Comparison of ENCODE assay signal across 8 cellular contexts in genomic region chr17:8209909-8210760, GRCh38. TPM values are rescaled to one million over a fixed set of nuclear protein-coding genes. Genes with fewer than 3 reads are reported as not detected.
A peak's percentile ranks its signal among the peaks of the same experiment; 100 is the strongest.
DNase-seq lines count a peak whose midpoint lies in the region; ATAC-seq, FAIRE-seq and TF ChIP-seq lines count a peak whose summit lies in the region.

Gene AURKB (minus strand): TSS chr17:8210575. CDS start chr17:8210224, 351 bp downstream.

- H3K27me3 ChIP-seq in keratinocyte (ENCODE audit: control insufficient read depth, extremely low read depth, insufficient read depth, low read length) = no peaks in the 10 kb centered on the region

- peaks cover 29% of the 10 kb centered on the region for H3K79me2 ChIP-seq in keratinocyte (ENCODE audit: control insufficient read depth, insufficient read depth, low read length)

- H3K9me1 ChIP-seq in keratinocyte (ENCODE audit: control insufficient read depth, extremely low read depth, insufficient read depth, low read length) = no peaks in the 10 kb centered on the region

- no peaks in the 10 kb centered on the region for H4K20me1 ChIP-seq in keratinocyte (ENCODE audit: control insufficient read depth, extremely low read depth, insufficient read depth, low read length)

- peak within 1 kb of the TSS; percentile 93 for H3K27ac Mint-ChIP-seq in central memory CD8-positive, alpha-beta T cell (ENCODE audit: low read depth)

- peaks cover 19% of the 10 kb centered on the region for H3K4me1 ChIP-seq in keratinocyte (ENCODE audit: control insufficient read depth, extremely low read depth, insufficient read depth, low read length)

- H3K9ac ChIP-seq in keratinocyte (ENCODE audit: control insufficient read depth, extremely low read depth, insufficient read depth, low read length) = peak within 1 kb of the TSS; percentile 90

- peak within 1 kb of the TSS; percentile 92 for H3K4me3 Mint-ChIP-seq in central memory CD8-positive, alpha-beta T cell

- ATAC-seq in GM18909 (IDR thresholded peaks at IDR 0.05; ENCODE audit: poor library complexity, unreplicated experiment) (peak; percentile 93), HG03159 (IDR thresholded peaks at IDR 0.05; ENCODE audit: unreplicated experiment) (peak; percentile 82)
- peak; percentile 99 for ATAC-seq in central memory CD8-positive, alpha-beta T cell (replicated peaks; ENCODE audit: extremely low read depth, poor library complexity, severe bottlenecking)

- dilution Hi-C loops in keratinocyte (cut with MboI; ENCODE audit: extremely low pct_ligation_motif_present, low sequenced_read_pairs) = no loop called here

- H3K27me3 Mint-ChIP-seq in central memory CD8-positive, alpha-beta T cell = no peaks in the 10 kb centered on the region

- H3K4me2 ChIP-seq in keratinocyte (ENCODE audit: control insufficient read depth, extremely low read depth, insufficient read depth, low read depth, low read length) = peak within 1 kb of the TSS; percentile 90

- H3K27ac ChIP-seq in keratinocyte (ENCODE audit: control insufficient read depth, insufficient read depth, low read length) = peak within 1 kb of the TSS; percentile 81

- DNase-seq in AG08395 (ENCODE audit: low spot score) (peak; percentile 99), NCI-H345 (lab: John Stamatoyannopoulos, UW) (peak; percentile 91), keratinocyte (ENCODE audit: low read depth, low spot score) (no peak)
- peak; percentile 79 to 85 (median 81) for DNase-seq in activated CD4-positive, CD25-positive, alpha-beta regulatory T cell (lab: John Stamatoyannopoulos, UW)
- DNase-seq in central memory CD8-positive, alpha-beta T cell (ENCODE audit: low spot score in 2 of 2) = peak; percentile 86
- peak; percentile 73 to 76 for DNase-seq in stimulated activated CD4-positive, alpha-beta T cell treated with anti-CD3 and anti-CD28 coated beads, Interleukin-15, amount 100 ng/mL, for 1 hour (ENCODE audit: low read depth in 1 of 2, low spot score in 1 of 2)

- peak within 1 kb of the TSS; percentile 79 for H2AFZ ChIP-seq in keratinocyte (ENCODE audit: control insufficient read depth, low read length)

- no peaks in the 10 kb centered on the region for H3K9me3 ChIP-seq in keratinocyte (ENCODE audit: control insufficient read depth, low read depth, low read length)

- H3K4me1 Mint-ChIP-seq in central memory CD8-positive, alpha-beta T cell = peaks cover 19% of the 10 kb centered on the region

- peak in 1 of 3 experiments; percentile 16 for TF ChIP-seq CTCF in keratinocyte (optimal IDR thresholded peaks at IDR 0.05 in 1 of 3, IDR thresholded peaks at IDR 0.05 in 1 of 3, conservative IDR thresholded peaks at IDR 0.05 in 1 of 3; ENCODE audit: extremely low read depth in 1 of 3, insufficient read depth in 2 of 3, low read length in 3 of 3)

- peak; percentile 83 for FAIRE-seq in keratinocyte (lab: Jason Lieb, UNC)

- peak within 1 kb of the TSS; percentile 42 to 88 (median 70) for H3K4me3 ChIP-seq in keratinocyte (ENCODE audit: control insufficient read depth in 2 of 3, extremely low read depth in 1 of 3, insufficient read depth in 2 of 3, low read depth in 1 of 3, low read length in 3 of 3)

- peaks cover 0 to 9% of the 10 kb centered on the region in 2 experiments for H3K36me3 ChIP-seq in keratinocyte (ENCODE audit: control insufficient read depth in 2 of 2, extremely low read depth in 1 of 2, insufficient read depth in 2 of 2, low read length in 2 of 2)

- no peaks in the 10 kb centered on the region for H3K9me3 Mint-ChIP-seq in central memory CD8-positive, alpha-beta T cell

- H3K36me3 Mint-ChIP-seq in central memory CD8-positive, alpha-beta T cell (ENCODE audit: insufficient read depth) = peaks cover 9% of the 10 kb centered on the region

RNA-seq across cellular contexts. Expression of gene AURKB, which starts in this region (rescaled TPM):
- 1.4 to 28.2 TPM (median 12.6 TPM) in 3 replicates for polyA plus RNA-seq in keratinocyte
- not detected for polyA plus RNA-seq in keratinocyte (2011; ENCODE audit: low read depth)
- polyA plus RNA-seq in keratinocyte (2011; cell fraction: cytosol; rRNA removed) = 3.8 and 4.2 TPM in 2 replicates
- polyA plus RNA-seq in keratinocyte (2011; cell fraction: nucleus; rRNA removed) = 11.6 and 12.8 TPM in 2 replicates
- polyA plus RNA-seq in keratinocyte (2012; ENCODE audit: low replicate concordance) = 0.25 and 28.3 TPM in 2 replicates
- 2.1 to 22.7 TPM (median 7.9 TPM) in 3 replicates for polyA minus RNA-seq in keratinocyte
- polyA minus RNA-seq in keratinocyte (2011; cell fraction: cytosol; rRNA and poly(A)+ RNA removed) = 7.1 TPM
- 0.70 and 5.2 TPM in 2 replicates for polyA minus RNA-seq in keratinocyte (2011; cell fraction: nucleus; rRNA and poly(A)+ RNA removed)
